In genomic region chr18:10525563-10526210, GRCh38 we compare ENCODE assay signal across 1 cellular context.
TF ChIP-seq lines count a peak whose summit lies in the region.

TSS of gene NAPG (plus strand) at chr18:10526027. CDS start at chr18:10526103, 76 bp downstream.

TF ChIP-seq in K562, 482 proteins besides CTCF, POLR2A, EP300 and RAD21 (continued from another document and continues in another):
- no peak for TF ChIP-seq ZNF274 (IDR thresholded peaks at IDR 0.05; ENCODE audit: borderline replicate concordance, low read depth, low read length)
- TF ChIP-seq MXI1 (IDR thresholded peaks at IDR 0.05; ENCODE audit: low read depth, low read length): peak; percentile 33; the same call in 1 of the 2 replicates
- TF ChIP-seq, protein P1, sequence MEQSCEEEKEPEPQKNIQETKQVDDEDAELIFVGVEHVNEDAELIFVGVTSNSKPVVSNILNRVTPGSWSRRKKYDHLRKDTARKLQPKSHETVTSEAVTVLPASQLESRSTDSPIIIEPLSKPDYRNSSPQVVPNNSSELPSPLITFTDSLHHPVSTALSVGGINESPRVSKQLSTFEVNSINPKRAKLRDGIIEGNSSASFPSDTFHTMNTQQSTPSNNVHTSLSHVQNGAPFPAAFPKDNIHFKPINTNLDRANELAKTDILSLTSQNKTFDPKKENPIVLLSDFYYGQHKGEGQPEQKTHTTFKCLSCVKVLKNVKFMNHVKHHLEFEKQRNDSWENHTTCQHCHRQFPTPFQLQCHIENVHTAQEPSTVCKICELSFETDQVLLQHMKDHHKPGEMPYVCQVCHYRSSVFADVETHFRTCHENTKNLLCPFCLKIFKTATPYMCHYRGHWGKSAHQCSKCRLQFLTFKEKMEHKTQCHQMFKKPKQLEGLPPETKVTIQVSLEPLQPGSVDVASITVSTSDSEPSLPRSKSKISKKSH (CRISPR knock-in tag; IDR thresholded peaks at IDR 0.05): no peak
- peak; percentile 55 for TF ChIP-seq TAF1 (IDR thresholded peaks at IDR 0.05; ENCODE audit: control insufficient read depth, extremely low read depth, insufficient read depth, low read length, severe bottlenecking)
- no peak for TF ChIP-seq ADNP (tag; IDR thresholded peaks at IDR 0.05)
- peak; percentile 73 for TF ChIP-seq SIN3B (IDR thresholded peaks at IDR 0.05; ENCODE audit: low read depth)
- 0 out of 2 replicates have a peak, but pooled peaks have one; percentile 18 for TF ChIP-seq DEAF1 (CRISPR knock-in tag; IDR thresholded peaks at IDR 0.05)
- peak; percentile 95 for TF ChIP-seq CXXC5 (CRISPR knock-in tag; IDR thresholded peaks at IDR 0.05)
- peak; percentile 57; the same call in 1 of the 2 replicates for TF ChIP-seq MYC (IDR thresholded peaks at IDR 0.05; ENCODE audit: low read depth, low read length)
- no peak for TF ChIP-seq MYC (CRISPR knock-in tag; IDR thresholded peaks at IDR 0.05; ENCODE audit: borderline replicate concordance, low read depth)
- TF ChIP-seq MAFK (IDR thresholded peaks at IDR 0.05; ENCODE audit: low read length): 0 out of 2 replicates have a peak, but pooled peaks have one; percentile 12
- peak; percentile 56; the same call in 1 of the 2 replicates for TF ChIP-seq MBD2 (IDR thresholded peaks at IDR 0.05; ENCODE audit: borderline replicate concordance, low read depth)
- TF ChIP-seq C11orf30 (IDR thresholded peaks at IDR 0.05; ENCODE audit: low read depth): peak; percentile 76
- TF ChIP-seq, protein P2, sequence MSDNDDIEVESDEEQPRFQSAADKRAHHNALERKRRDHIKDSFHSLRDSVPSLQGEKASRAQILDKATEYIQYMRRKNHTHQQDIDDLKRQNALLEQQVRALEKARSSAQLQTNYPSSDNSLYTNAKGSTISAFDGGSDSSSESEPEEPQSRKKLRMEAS (CRISPR knock-in tag; IDR thresholded peaks at IDR 0.05): peak; percentile 58; the same call in 1 of the 2 replicates
- TF ChIP-seq NFIC (IDR thresholded peaks at IDR 0.05): peak; percentile 18
- TF ChIP-seq ZBTB2 (IDR thresholded peaks at IDR 0.05): peak; percentile 98
- 0 out of 2 replicates have a peak, but pooled peaks have one; percentile 50 for TF ChIP-seq GTF2F1 (IDR thresholded peaks at IDR 0.05; ENCODE audit: low read depth, low read length)
- TF ChIP-seq NRF1 (conservative IDR thresholded peaks at IDR 0.05 in 1 of 2, IDR thresholded peaks at IDR 0.05 in 1 of 2): peak; percentile 100
- TF ChIP-seq NCOR1 (IDR thresholded peaks at IDR 0.05): peak; percentile 30; the same call in 1 of the 2 replicates
- 0 out of 4 replicates have a peak, but pooled peaks of 1 of the 2 experiments have one; percentile 46 for TF ChIP-seq TBL1XR1 (IDR thresholded peaks at IDR 0.05; ENCODE audit: low read length in 2 of 2)
- TF ChIP-seq KDM4B (IDR thresholded peaks at IDR 0.05; ENCODE audit: borderline replicate concordance in 2 of 2, low read depth in 1 of 2): 0 out of 4 replicates have a peak, but pooled peaks of 1 of the 2 experiments have one; percentile 46
- no peak for TF ChIP-seq HDAC6 (IDR thresholded peaks at IDR 0.05; ENCODE audit: low read depth, low read length)
- TF ChIP-seq E2F6 (IDR thresholded peaks at IDR 0.05; ENCODE audit: borderline replicate concordance in 1 of 2, extremely low read depth in 1 of 2, insufficient read depth in 1 of 2, insufficient read length in 1 of 2, low read depth in 1 of 2, low read length in 1 of 2, poor library complexity in 1 of 2, severe bottlenecking in 1 of 2): peak; percentile 52 to 64
- TF ChIP-seq CCNT2 (IDR thresholded peaks at IDR 0.05; ENCODE audit: borderline replicate concordance, extremely low read depth, insufficient read length, low read depth, low read length): peak; percentile 82
- TF ChIP-seq MAFF (IDR thresholded peaks at IDR 0.05; ENCODE audit: low read length): no peak
- TF ChIP-seq TOE1 (IDR thresholded peaks at IDR 0.05; ENCODE audit: borderline replicate concordance): peak; percentile 15; the same call in 1 of the 2 replicates
- TF ChIP-seq TOE1 (CRISPR knock-in tag; IDR thresholded peaks at IDR 0.05; ENCODE audit: borderline replicate concordance, low read depth): no peak
- TF ChIP-seq JUN (IDR thresholded peaks at IDR 0.05; ENCODE audit: borderline replicate concordance, low read depth, low read length): 0 out of 2 replicates have a peak, but pooled peaks have one; percentile 44
- TF ChIP-seq JUN (CRISPR knock-in tag; IDR thresholded peaks at IDR 0.05; ENCODE audit: borderline replicate concordance): no peak
- TF ChIP-seq SAP30 (IDR thresholded peaks at IDR 0.05; ENCODE audit: borderline replicate concordance, insufficient read depth, low read depth, low read length, poor library complexity, severe bottlenecking): peak; percentile 30
- peak; percentile 75 for TF ChIP-seq HCFC1 (IDR thresholded peaks at IDR 0.05; ENCODE audit: low read depth, low read length)
- peak; percentile 89 for TF ChIP-seq KDM5B (IDR thresholded peaks at IDR 0.05; ENCODE audit: insufficient replicate concordance, low read depth, low read length)
- TF ChIP-seq SPI1 (IDR thresholded peaks at IDR 0.05; ENCODE audit: borderline replicate concordance, low read depth, low read length): 0 out of 2 replicates have a peak, but pooled peaks have one; percentile 21
- peak; percentile 84 for TF ChIP-seq GTF2E2 (tag; IDR thresholded peaks at IDR 0.05)
- TF ChIP-seq POU5F1 (IDR thresholded peaks at IDR 0.05; ENCODE audit: borderline replicate concordance, low read depth, low read length, partially characterized antibody): peak; percentile 99
- TF ChIP-seq PML (IDR thresholded peaks at IDR 0.05; ENCODE audit: low read length): peak; percentile 19; the same call in 1 of the 2 replicates
- TF ChIP-seq SRSF9 (IDR thresholded peaks at IDR 0.05; ENCODE audit: borderline replicate concordance, low read depth, low read length): no peak
- no peak for TF ChIP-seq NFIX (CRISPR knock-in tag; IDR thresholded peaks at IDR 0.05; ENCODE audit: low read depth)
- peak; percentile 68 to 80; a peak in 3 of 4 replicates for TF ChIP-seq MNT (conservative IDR thresholded peaks at IDR 0.05)
- TF ChIP-seq, protein P3, sequence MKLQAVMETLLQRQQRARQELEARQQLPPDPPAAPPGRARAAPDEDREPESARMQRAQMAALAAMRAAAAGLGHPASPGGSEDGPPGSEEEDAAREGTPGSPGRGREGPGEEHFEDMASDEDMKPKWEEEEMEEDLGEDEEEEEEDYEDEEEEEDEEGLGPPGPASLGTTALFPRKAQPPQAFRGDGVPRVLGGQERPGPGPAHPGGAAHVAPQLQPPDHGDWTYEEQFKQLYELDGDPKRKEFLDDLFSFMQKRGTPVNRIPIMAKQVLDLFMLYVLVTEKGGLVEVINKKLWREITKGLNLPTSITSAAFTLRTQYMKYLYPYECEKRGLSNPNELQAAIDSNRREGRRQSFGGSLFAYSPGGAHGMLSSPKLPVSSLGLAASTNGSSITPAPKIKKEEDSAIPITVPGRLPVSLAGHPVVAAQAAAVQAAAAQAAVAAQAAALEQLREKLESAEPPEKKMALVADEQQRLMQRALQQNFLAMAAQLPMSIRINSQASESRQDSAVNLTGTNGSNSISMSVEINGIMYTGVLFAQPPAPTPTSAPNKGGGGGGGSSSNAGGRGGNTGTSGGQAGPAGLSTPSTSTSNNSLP (IDR thresholded peaks at IDR 0.05; ENCODE audit: borderline replicate concordance, low read depth, low read length): 0 out of 2 replicates have a peak, but pooled peaks have one; percentile 24
- TF ChIP-seq RNF2 (IDR thresholded peaks at IDR 0.05): peak; percentile 54; the same call in 1 of the 2 replicates
- TF ChIP-seq, protein P4, sequence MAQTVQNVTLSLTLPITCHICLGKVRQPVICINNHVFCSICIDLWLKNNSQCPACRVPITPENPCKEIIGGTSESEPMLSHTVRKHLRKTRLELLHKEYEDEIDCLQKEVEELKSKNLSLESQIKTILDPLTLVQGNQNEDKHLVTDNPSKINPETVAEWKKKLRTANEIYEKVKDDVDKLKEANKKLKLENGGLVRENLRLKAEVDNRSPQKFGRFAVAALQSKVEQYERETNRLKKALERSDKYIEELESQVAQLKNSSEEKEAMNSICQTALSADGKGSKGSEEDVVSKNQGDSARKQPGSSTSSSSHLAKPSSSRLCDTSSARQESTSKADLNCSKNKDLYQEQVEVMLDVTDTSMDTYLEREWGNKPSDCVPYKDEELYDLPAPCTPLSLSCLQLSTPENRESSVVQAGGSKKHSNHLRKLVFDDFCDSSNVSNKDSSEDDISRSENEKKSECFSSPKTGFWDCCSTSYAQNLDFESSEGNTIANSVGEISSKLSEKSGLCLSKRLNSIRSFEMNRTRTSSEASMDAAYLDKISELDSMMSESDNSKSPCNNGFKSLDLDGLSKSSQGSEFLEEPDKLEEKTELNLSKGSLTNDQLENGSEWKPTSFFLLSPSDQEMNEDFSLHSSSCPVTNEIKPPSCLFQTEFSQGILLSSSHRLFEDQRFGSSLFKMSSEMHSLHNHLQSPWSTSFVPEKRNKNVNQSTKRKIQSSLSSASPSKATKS (CRISPR knock-in tag; IDR thresholded peaks at IDR 0.05): no peak
- no peak for TF ChIP-seq USF2 (CRISPR knock-in tag; IDR thresholded peaks at IDR 0.05)
- TF ChIP-seq GATAD2A (IDR thresholded peaks at IDR 0.05): 0 out of 2 replicates have a peak, but pooled peaks have one; percentile 37
- TF ChIP-seq, protein P5, sequence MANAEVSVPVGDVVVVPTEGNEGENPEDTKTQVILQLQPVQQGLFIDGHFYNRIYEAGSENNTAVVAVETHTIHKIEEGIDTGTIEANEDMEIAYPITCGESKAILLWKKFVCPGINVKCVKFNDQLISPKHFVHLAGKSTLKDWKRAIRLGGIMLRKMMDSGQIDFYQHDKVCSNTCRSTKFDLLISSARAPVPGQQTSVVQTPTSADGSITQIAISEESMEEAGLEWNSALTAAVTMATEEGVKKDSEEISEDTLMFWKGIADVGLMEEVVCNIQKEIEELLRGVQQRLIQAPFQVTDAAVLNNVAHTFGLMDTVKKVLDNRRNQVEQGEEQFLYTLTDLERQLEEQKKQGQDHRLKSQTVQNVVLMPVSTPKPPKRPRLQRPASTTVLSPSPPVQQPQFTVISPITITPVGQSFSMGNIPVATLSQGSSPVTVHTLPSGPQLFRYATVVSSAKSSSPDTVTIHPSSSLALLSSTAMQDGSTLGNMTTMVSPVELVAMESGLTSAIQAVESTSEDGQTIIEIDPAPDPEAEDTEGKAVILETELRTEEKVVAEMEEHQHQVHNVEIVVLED (CRISPR knock-in tag; IDR thresholded peaks at IDR 0.05): peak; percentile 49
- no peak for TF ChIP-seq DMBX1 (CRISPR knock-in tag; IDR thresholded peaks at IDR 0.05; ENCODE audit: borderline replicate concordance)
- TF ChIP-seq ATF1 (CRISPR knock-in tag; IDR thresholded peaks at IDR 0.05): 0 out of 2 replicates have a peak, but pooled peaks have one; percentile 34
- peak; percentile 85 for TF ChIP-seq ATF1 (tag; IDR thresholded peaks at IDR 0.05)
- peak; percentile 31; the same call in 1 of the 2 replicates for TF ChIP-seq NR2C1 (IDR thresholded peaks at IDR 0.05)
- no peak for TF ChIP-seq NR2C1 (tag; IDR thresholded peaks at IDR 0.05)
- no peak for TF ChIP-seq TRIM24 (IDR thresholded peaks at IDR 0.05)
- TF ChIP-seq ILK (tag; IDR thresholded peaks at IDR 0.05; ENCODE audit: borderline replicate concordance, low read depth): no peak
